ENCODE assay signal across 15 cellular contexts in genomic region chr1:78275456-78275855, GRCh38.
"Had no signal": no experiment of that assay in that cellular context is flagged by ENCODE, and none has a peak within 500 bp of the region (broad histone marks: within the 10 kb centered on the region; RNA-seq: fewer than 3 reads in every experiment).

No MANE protein-coding gene starts in this region.

- H3K4me1 ChIP-seq: foreskin keratinocyte, prostate gland, stomach, upper lobe of right lung had no signal

- H3K27ac ChIP-seq: foreskin keratinocyte, prostate gland, stomach, thoracic aorta, upper lobe of right lung had no signal

- DNase-seq: activated CD4-positive, alpha-beta T cell treated with anti-CD3 and anti-CD28 coated beads, Interleukin-2, amount 10 ng/mL, durations not matched to agents 7 days and 5 days; activated CD4-positive, CD25-positive, alpha-beta regulatory T cell; activated CD8-positive, alpha-beta memory T cell treated with anti-CD3 and anti-CD28 coated beads, Interleukin-2, amount 50 U/mL, for 48 hours; activated gamma-delta T cell; activated T-cell treated with anti-CD3 and anti-CD28 coated beads, Interleukin-2, amount 50 U/mL, for 72 hours; left ventricle myocardium superior; stimulated activated CD4-positive, alpha-beta T cell treated with anti-CD3 and anti-CD28 coated beads, Interleukin-2, amount 100 ng/mL, for 24 hours; stomach; upper lobe of right lung had no signal

- H3K4me3 ChIP-seq: esophagus muscularis mucosa, prostate gland, stomach, thoracic aorta, upper lobe of right lung had no signal

- ATAC-seq: activated naive CD4-positive, alpha-beta T cell treated with anti-CD3 and anti-CD28 coated beads, Interleukin-2, amount 50 U/mL, for 72 hours; activated T-cell treated with anti-CD3 and anti-CD28 coated beads, Interleukin-2, amount 50 U/mL, for 72 hours; foreskin keratinocyte; left ventricle myocardium superior; sciatic nerve; upper lobe of right lung had no signal

- H3K36me3 ChIP-seq: esophagus muscularis mucosa, prostate gland, stomach, thoracic aorta, upper lobe of right lung had no signal

- H3K27me3 ChIP-seq: esophagus muscularis mucosa, stomach, upper lobe of right lung had no signal

- H3K9me3 ChIP-seq: esophagus muscularis mucosa, prostate gland, stomach, thoracic aorta, upper lobe of right lung had no signal
